In the genomic region with DNA sequence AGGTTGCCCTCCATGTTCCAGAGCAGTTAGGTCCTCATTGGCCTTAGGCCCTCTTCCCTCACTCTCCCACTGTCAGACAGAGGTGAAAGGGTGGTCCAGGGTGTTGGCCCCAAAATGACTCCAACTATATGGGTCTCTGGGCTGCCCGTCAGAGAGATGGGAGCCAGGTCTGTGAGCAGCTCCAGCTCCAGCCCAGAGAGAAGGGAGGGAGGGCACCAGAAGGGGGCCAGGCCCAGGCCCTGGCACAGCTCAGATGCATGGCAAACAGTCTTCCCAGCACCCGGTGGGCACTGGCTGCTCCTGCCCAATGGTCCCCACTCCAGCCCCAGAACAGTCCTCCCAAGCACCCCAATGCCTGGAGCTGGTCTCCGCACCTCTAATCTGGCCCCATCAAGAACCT, we compare ENCODE assay signal across 24 cellular contexts. TPM values are rescaled to one million over a fixed set of nuclear protein-coding genes. Genes with fewer than 3 reads are reported as not detected.
A peak's percentile ranks its signal among the peaks of the same experiment; 100 is the strongest.
DNase-seq lines count a peak whose midpoint lies in the region; ATAC-seq, FAIRE-seq and TF ChIP-seq lines count a peak whose summit lies in the region.
"Had no signal": no experiment of that assay in that cellular context is flagged by ENCODE, and none has a peak within 500 bp of the region (broad histone marks: within the 10 kb centered on the region; RNA-seq: fewer than 3 reads in every experiment).

No MANE protein-coding gene starts in this region.

- peaks cover 88% of the 10 kb centered on the region for H3K27me3 ChIP-seq in H7 (ENCODE audit: control insufficient read depth, insufficient read depth, low read length)
- H3K27me3 ChIP-seq in mesenchymal stem cell (ENCODE audit: control insufficient read depth in 1 of 2, insufficient read depth in 1 of 2, low read length in 2 of 2), result peaks cover 98 to 99% of the 10 kb centered on the region in 2 experiments

- no peaks in the 10 kb centered on the region for H3K79me1 ChIP-seq in mesenchymal stem cell (replicated peaks; ENCODE audit: low read length, poor library complexity, severe bottlenecking)

- DNase-seq in activated CD8-positive, alpha-beta memory T cell treated with anti-CD3 and anti-CD28 coated beads, Interleukin-2, amount 10 ng/mL, durations not matched to agents 7 days and 5 days, result no peak
- no peak for DNase-seq in activated CD8-positive, alpha-beta memory T cell treated with anti-CD3 and anti-CD28 coated beads, Interleukin-2, amount 50 U/mL, for 48 hours
- DNase-seq in H7 (peak; percentile 24), caudate nucleus (lab: John Stamatoyannopoulos, UW) (no peak), mesenchymal stem cell (no peak), GM12892 (ENCODE audit: insufficient read length) (no peak)
- DNase-seq in activated T-helper 2 cell treated with anti-CD3 and anti-CD28 coated beads, Interferon-gamma antibody, Interleukin-2, Interleukin-4, amounts not matched to agents 10 μg/mL and 5 μg/mL and 100 μg/mL, durations not matched to agents 14 hours and 24 hours and 36 hours (ENCODE audit: low spot score), result no peak
- DNase-seq in activated effector memory CD4-positive, alpha-beta T cell treated with Interleukin-2 at 50 U/mL for 16 hours, result no peak
- DNase-seq: 8988T; EL; HCEC 1CT; NCI-H1105; NCI-H146; NCI-H2029; NCI-H226; NCI-H510A treated with DMSO at 0.1 percent for 48 hours; NCI-H774; NK-92 treated with Interleukin-12 subunit alpha and Interleukin-12 subunit beta, amount 100 ng/mL, for 24 hours had no signal

- H2BK15ac ChIP-seq in mesenchymal stem cell (ENCODE audit: low read depth, poor library complexity, severe bottlenecking), result no peak overlapping the region

- no peak overlapping the region for H2BK5ac ChIP-seq in mesenchymal stem cell (ENCODE audit: low read depth, low read length, poor library complexity, severe bottlenecking)

- H2BK120ac ChIP-seq in mesenchymal stem cell (ENCODE audit: low read depth, low read length), result no peak overlapping the region

- no peak overlapping the region for H4K8ac ChIP-seq in mesenchymal stem cell (ENCODE audit: low read length)

- no peak overlapping the region for H2AFZ ChIP-seq in mesenchymal stem cell (ENCODE audit: low read depth, low read length)

- CTCF ChIA-PET in activated CD8-positive, alpha-beta memory T cell treated with anti-CD3 and anti-CD28 coated beads, Interleukin-2, amount 10 ng/mL, durations not matched to agents 7 days and 5 days (lab: Charles Lee), result interaction anchor here (0.8 to 22.5 kb wide), 12 partner anchors 12 to 361 kb away, joined by 3 to 344 read pairs (median 4); a partner anchor contains a TSS

- H3K4ac ChIP-seq in mesenchymal stem cell (ENCODE audit: low read depth in 1 of 2, low read length in 2 of 2), result no peak overlapping the region

- H3K36me3 Mint-ChIP-seq in activated CD8-positive, alpha-beta memory T cell treated with anti-CD3 and anti-CD28 coated beads, Interleukin-2, amount 10 ng/mL, durations not matched to agents 7 days and 5 days, result no peaks in the 10 kb centered on the region
- H3K36me3 Mint-ChIP-seq in activated T-helper 2 cell treated with anti-CD3 and anti-CD28 coated beads, Interferon-gamma antibody, Interleukin-2, Interleukin-4, amounts not matched to agents 10 μg/mL and 5 μg/mL and 100 μg/mL, durations not matched to agents 14 hours and 24 hours and 36 hours (ENCODE audit: low read depth), result no peaks in the 10 kb centered on the region

- no peak overlapping the region for H3K4me2 ChIP-seq in mesenchymal stem cell (ENCODE audit: low read length, poor library complexity, severe bottlenecking)
- H3K4me2 ChIP-seq: KMS-11 had no signal

- FAIRE-seq in GM12892 (lab: Jason Lieb, UNC), result no peak
- FAIRE-seq: D721Med had no signal

- H3K27ac Mint-ChIP-seq in activated CD8-positive, alpha-beta memory T cell treated with anti-CD3 and anti-CD28 coated beads, Interleukin-2, amount 10 ng/mL, durations not matched to agents 7 days and 5 days, result peak overlapping the region; percentile 54
- no peak overlapping the region for H3K27ac Mint-ChIP-seq in activated T-helper 2 cell treated with anti-CD3 and anti-CD28 coated beads, Interferon-gamma antibody, Interleukin-2, Interleukin-4, amounts not matched to agents 10 μg/mL and 5 μg/mL and 100 μg/mL, durations not matched to agents 14 hours and 24 hours and 36 hours

- peak; percentile 8 for ATAC-seq in activated CD8-positive, alpha-beta memory T cell treated with anti-CD3 and anti-CD28 coated beads, Interleukin-2, amount 10 ng/mL, durations not matched to agents 7 days and 5 days
- ATAC-seq: Panc1 had no signal

- H2BK12ac ChIP-seq in mesenchymal stem cell (ENCODE audit: low read length in 2 of 2), result no peak overlapping the region

- no peak overlapping the region for H3K14ac ChIP-seq in mesenchymal stem cell (ENCODE audit: low read length in 2 of 2)

- no peaks in the 10 kb centered on the region for H3K9me3 Mint-ChIP-seq in activated CD8-positive, alpha-beta memory T cell treated with anti-CD3 and anti-CD28 coated beads, Interleukin-2, amount 10 ng/mL, durations not matched to agents 7 days and 5 days (ENCODE audit: low read depth)
- no peaks in the 10 kb centered on the region for H3K9me3 Mint-ChIP-seq in activated T-helper 2 cell treated with anti-CD3 and anti-CD28 coated beads, Interferon-gamma antibody, Interleukin-2, Interleukin-4, amounts not matched to agents 10 μg/mL and 5 μg/mL and 100 μg/mL, durations not matched to agents 14 hours and 24 hours and 36 hours

- H4K91ac ChIP-seq in mesenchymal stem cell (ENCODE audit: low read length), result peak overlapping the region; percentile 36

- H3K4me3 ChIP-seq in H7 (ENCODE audit: insufficient read depth, low read depth, low read length) (no peak overlapping the region), mesenchymal stem cell (ENCODE audit: insufficient read depth in 1 of 2, low read depth in 1 of 2, low read length in 2 of 2) (no peak overlapping the region)

- no peaks in the 10 kb centered on the region for H3K36me3 ChIP-seq in H7 (replicated peaks; ENCODE audit: control insufficient read depth, insufficient read depth, low read length)
- no peaks in the 10 kb centered on the region for H3K36me3 ChIP-seq in mesenchymal stem cell (ENCODE audit: control insufficient read depth in 1 of 2, insufficient read depth in 2 of 2, low read depth in 1 of 2, low read length in 2 of 2)

- WGBS in mesenchymal stem cell, result 67% methylated on average over 2 of the region's 3 CpGs

- no peak overlapping the region for H2AK5ac ChIP-seq in mesenchymal stem cell (ENCODE audit: low read length, severe bottlenecking)

- H3K27me3 Mint-ChIP-seq in activated CD8-positive, alpha-beta memory T cell treated with anti-CD3 and anti-CD28 coated beads, Interleukin-2, amount 10 ng/mL, durations not matched to agents 7 days and 5 days, result peaks cover 93% of the 10 kb centered on the region
- H3K27me3 Mint-ChIP-seq in activated T-helper 2 cell treated with anti-CD3 and anti-CD28 coated beads, Interferon-gamma antibody, Interleukin-2, Interleukin-4, amounts not matched to agents 10 μg/mL and 5 μg/mL and 100 μg/mL, durations not matched to agents 14 hours and 24 hours and 36 hours (ENCODE audit: low read depth), result peaks cover 66% of the 10 kb centered on the region

- H3K4me1 ChIP-seq in mesenchymal stem cell (ENCODE audit: control insufficient read depth, insufficient read depth, low read depth, low read length), result peaks cover 9% of the 10 kb centered on the region

- H3K9ac ChIP-seq in mesenchymal stem cell (ENCODE audit: low read length), result no peak overlapping the region
- H3K9ac ChIP-seq: KMS-11 had no signal

- H3K23ac ChIP-seq in mesenchymal stem cell (ENCODE audit: low read length in 2 of 2), result no peak overlapping the region

- peaks cover 41% of the 10 kb centered on the region for H3K4me1 Mint-ChIP-seq in activated CD8-positive, alpha-beta memory T cell treated with anti-CD3 and anti-CD28 coated beads, Interleukin-2, amount 10 ng/mL, durations not matched to agents 7 days and 5 days
- peaks cover 19% of the 10 kb centered on the region for H3K4me1 Mint-ChIP-seq in activated T-helper 2 cell treated with anti-CD3 and anti-CD28 coated beads, Interferon-gamma antibody, Interleukin-2, Interleukin-4, amounts not matched to agents 10 μg/mL and 5 μg/mL and 100 μg/mL, durations not matched to agents 14 hours and 24 hours and 36 hours (ENCODE audit: low read depth)

- no peak for TF ChIP-seq POLR2A in GM12892 (IDR thresholded peaks at IDR 0.05; ENCODE audit: low read depth, low read length)

- intact Hi-C loops in activated T-helper 2 cell treated with anti-CD3 and anti-CD28 coated beads, Interferon-gamma antibody, Interleukin-2, Interleukin-4, amounts not matched to agents 10 μg/mL and 5 μg/mL and 100 μg/mL, durations not matched to agents 14 hours and 24 hours and 36 hours (cut with micrococcal nuclease), result no loop called here

- H3K4me3 Mint-ChIP-seq in activated CD8-positive, alpha-beta memory T cell treated with anti-CD3 and anti-CD28 coated beads, Interleukin-2, amount 10 ng/mL, durations not matched to agents 7 days and 5 days, result no peak overlapping the region
- no peak overlapping the region for H3K4me3 Mint-ChIP-seq in activated T-helper 2 cell treated with anti-CD3 and anti-CD28 coated beads, Interferon-gamma antibody, Interleukin-2, Interleukin-4, amounts not matched to agents 10 μg/mL and 5 μg/mL and 100 μg/mL, durations not matched to agents 14 hours and 24 hours and 36 hours (ENCODE audit: low read depth)

- H3K27ac ChIP-seq in caudate nucleus (ENCODE audit: low read depth, low read length) (peak overlapping the region; percentile 85), mesenchymal stem cell (ENCODE audit: low read length, poor library complexity, severe bottlenecking) (no peak overlapping the region)
- H3K27ac ChIP-seq: HL-60, KMS-11 had no signal

- no peak overlapping the region for H3K18ac ChIP-seq in mesenchymal stem cell (ENCODE audit: low read depth in 1 of 2, low read length in 2 of 2)

- H3K9me3 ChIP-seq in mesenchymal stem cell (ENCODE audit: control insufficient read depth, low read length), result no peaks in the 10 kb centered on the region

RNA-seq across cellular contexts. Expression of a gene that starts 2.2 kb away (rescaled TPM):
- total RNA-seq in activated CD8-positive, alpha-beta memory T cell treated with anti-CD3 and anti-CD28 coated beads, Interleukin-2, amount 10 ng/mL, durations not matched to agents 7 days and 5 days, result under 1 TPM in 1 of 2 experiments, not detected in 1; 0.07 TPM
- 1.7 and 4.1 TPM in 2 replicates for total RNA-seq in H7 (2014; rRNA removed; shearing (Covaris generic))
- polyA plus RNA-seq in mesenchymal stem cell (2013, experiment 1 of 2), result 0.33 TPM
- polyA plus RNA-seq in mesenchymal stem cell (2013, experiment 2 of 2), result 0.23 TPM
- 0.36 TPM for polyA plus RNA-seq in GM12892 (2012; ENCODE audit: missing spikeins)
- total RNA-seq in activated T-helper 2 cell treated with anti-CD3 and anti-CD28 coated beads, Interferon-gamma antibody, Interleukin-2, Interleukin-4, amounts not matched to agents 10 μg/mL and 5 μg/mL and 100 μg/mL, durations not matched to agents 14 hours and 24 hours and 36 hours, result not detected in 2 replicates
- total RNA-seq: HT-29 had no signal
- polyA plus RNA-seq: CD14-positive monocyte had no signal

RNA-seq across cellular contexts. Expression of a gene that starts 24.9 kb away (rescaled TPM):
- total RNA-seq in activated CD8-positive, alpha-beta memory T cell treated with anti-CD3 and anti-CD28 coated beads, Interleukin-2, amount 10 ng/mL, durations not matched to agents 7 days and 5 days, result not detected
- 0.73 and 1.3 TPM in 2 replicates for total RNA-seq in H7 (2014; rRNA removed; shearing (Covaris generic))
- polyA plus RNA-seq in mesenchymal stem cell (2013, experiment 1 of 2), result 0.07 TPM
- 0.07 TPM for polyA plus RNA-seq in mesenchymal stem cell (2013, experiment 2 of 2)
- not detected for polyA plus RNA-seq in GM12892 (2012; ENCODE audit: missing spikeins)
- total RNA-seq in activated T-helper 2 cell treated with anti-CD3 and anti-CD28 coated beads, Interferon-gamma antibody, Interleukin-2, Interleukin-4, amounts not matched to agents 10 μg/mL and 5 μg/mL and 100 μg/mL, durations not matched to agents 14 hours and 24 hours and 36 hours, result not detected in 2 replicates
- polyA plus RNA-seq: CD14-positive monocyte had no signal

RNA-seq across cellular contexts. Expression of a gene that starts 33.1 kb away (rescaled TPM):
- not detected for total RNA-seq in activated CD8-positive, alpha-beta memory T cell treated with anti-CD3 and anti-CD28 coated beads, Interleukin-2, amount 10 ng/mL, durations not matched to agents 7 days and 5 days
- 220 and 231 TPM in 2 replicates for total RNA-seq in H7 (2014; rRNA removed; shearing (Covaris generic))
- polyA plus RNA-seq in mesenchymal stem cell (2013, experiment 1 of 2), result 49.2 TPM
- polyA plus RNA-seq in mesenchymal stem cell (2013, experiment 2 of 2), result 45.3 TPM
- not detected for polyA plus RNA-seq in GM12892 (2012; ENCODE audit: missing spikeins)
- not detected in 2 replicates for total RNA-seq in activated T-helper 2 cell treated with anti-CD3 and anti-CD28 coated beads, Interferon-gamma antibody, Interleukin-2, Interleukin-4, amounts not matched to agents 10 μg/mL and 5 μg/mL and 100 μg/mL, durations not matched to agents 14 hours and 24 hours and 36 hours
- polyA plus RNA-seq: CD14-positive monocyte had no signal

RNA-seq across cellular contexts. Expression of a gene that starts 42.9 kb away (rescaled TPM):
- total RNA-seq in activated CD8-positive, alpha-beta memory T cell treated with anti-CD3 and anti-CD28 coated beads, Interleukin-2, amount 10 ng/mL, durations not matched to agents 7 days and 5 days, result 10 to 100 TPM; 40.5 to 50.9 TPM
- total RNA-seq in H7 (2014; rRNA removed; shearing (Covaris generic)), result 40.6 and 45.0 TPM in 2 replicates
- polyA plus RNA-seq in mesenchymal stem cell (2013, experiment 1 of 2), result 24.8 TPM
- polyA plus RNA-seq in mesenchymal stem cell (2013, experiment 2 of 2), result 25.4 TPM
- 42.9 TPM for polyA plus RNA-seq in GM12892 (2012; ENCODE audit: missing spikeins)
- total RNA-seq in activated T-helper 2 cell treated with anti-CD3 and anti-CD28 coated beads, Interferon-gamma antibody, Interleukin-2, Interleukin-4, amounts not matched to agents 10 μg/mL and 5 μg/mL and 100 μg/mL, durations not matched to agents 14 hours and 24 hours and 36 hours, result 73.7 and 80.4 TPM in 2 replicates

RNA-seq across cellular contexts. Expression of a gene that starts 52.6 kb away (rescaled TPM):
- 10 to 100 TPM; 62.7 to 66.6 TPM for total RNA-seq in activated CD8-positive, alpha-beta memory T cell treated with anti-CD3 and anti-CD28 coated beads, Interleukin-2, amount 10 ng/mL, durations not matched to agents 7 days and 5 days
- 133 and 151 TPM in 2 replicates for total RNA-seq in H7 (2014; rRNA removed; shearing (Covaris generic))
- polyA plus RNA-seq in mesenchymal stem cell (2013, experiment 1 of 2), result 58.9 TPM
- 58.1 TPM for polyA plus RNA-seq in mesenchymal stem cell (2013, experiment 2 of 2)
- polyA plus RNA-seq in GM12892 (2012; ENCODE audit: missing spikeins), result 57.6 TPM
- 76.1 and 78.8 TPM in 2 replicates for total RNA-seq in activated T-helper 2 cell treated with anti-CD3 and anti-CD28 coated beads, Interferon-gamma antibody, Interleukin-2, Interleukin-4, amounts not matched to agents 10 μg/mL and 5 μg/mL and 100 μg/mL, durations not matched to agents 14 hours and 24 hours and 36 hours

Comparison
In these comparisons a context has a peak if more than half of its experiments do, and no peak if none do; other contexts are left out.
1. RNA of a gene that starts 33.1 kb away (total RNA-seq): 220 to 231 TPM in H7; not detected in activated CD8-positive, alpha-beta memory T cell treated with anti-CD3 and anti-CD28 coated beads, Interleukin-2, amount 10 ng/mL, durations not matched to agents 7 days and 5 days and not detected in activated T-helper 2 cell treated with anti-CD3 and anti-CD28 coated beads, Interferon-gamma antibody, Interleukin-2, Interleukin-4, amounts not matched to agents 10 μg/mL and 5 μg/mL and 100 μg/mL, durations not matched to agents 14 hours and 24 hours and 36 hours; every median in the first group is over 100 times any median in the second.